In genomic region chr17:9016941-9017552, GRCh38 we compare ENCODE assay signal across 14 cellular contexts. TPM values are rescaled to one million over a fixed set of nuclear protein-coding genes. Genes with fewer than 3 reads are reported as not detected.
A peak's percentile ranks its signal among the peaks of the same experiment; 100 is the strongest.
DNase-seq lines count a peak whose midpoint lies in the region; ATAC-seq and TF ChIP-seq lines count a peak whose summit lies in the region.
"Had no signal": no experiment of that assay in that cellular context is flagged by ENCODE, and none has a peak within 500 bp of the region (broad histone marks: within the 10 kb centered on the region; RNA-seq: fewer than 3 reads in every experiment).

No MANE protein-coding gene starts in this region.

- no peaks in the 10 kb centered on the region for H3K79me2 ChIP-seq in DND-41 (ENCODE audit: insufficient read depth, low read length)

- in situ Hi-C loops in KBM-7 (cut with MboI; ENCODE audit: low pct_unique_long_range_greater_than_20kb, low sequenced_read_pairs), result no loop called here

- H3K4me2 ChIP-seq in DND-41 (ENCODE audit: insufficient read depth, low read length), result no peak overlapping the region

- H3K36me3 ChIP-seq in DND-41 (ENCODE audit: insufficient read depth, low read length) (no peaks in the 10 kb centered on the region), left lung (no peaks in the 10 kb centered on the region)
- H3K36me3 ChIP-seq: SJCRH30 had no signal

- H3K4me1 ChIP-seq in DND-41 (ENCODE audit: insufficient read depth, low read length) (peaks cover 22% of the 10 kb centered on the region), left lung (peaks cover 4 to 18% of the 10 kb centered on the region in 2 donors)
- H3K4me1 ChIP-seq: SJCRH30 had no signal

- H3K27me3 ChIP-seq in DND-41 (ENCODE audit: insufficient read depth, low read length, poor library complexity) (no peaks in the 10 kb centered on the region), left lung (peaks cover 31 to 87% of the 10 kb centered on the region in 2 donors)
- H3K27me3 ChIP-seq: SJCRH30 had no signal

- DNase-seq in DND-41 (peak; percentile 27), KBM-7 (peak; percentile 84), SW480 (ENCODE audit: low spot score) (peak; percentile 52), left lung (no peak), T-helper 2 cell (no peak), KG1 (lab: John Stamatoyannopoulos, UW) (no peak)
- DNase-seq: activated T-cell treated with anti-CD3 and anti-CD28 coated beads, Interleukin-2, amount 50 U/mL, for 4 hours; IMR-90; NCI-H146; stimulated activated CD4-positive, alpha-beta T cell treated with anti-CD3 and anti-CD28 coated beads, Interleukin-4, amount 100 ng/mL, for 4 hours; T1000 had no signal

- intact Hi-C loops in left lung (cut with DNase I), result no loop called here

- no peak overlapping the region for H3K9ac ChIP-seq in DND-41 (ENCODE audit: low read depth, low read length)

- H3K9me3 ChIP-seq in DND-41 (ENCODE audit: insufficient read depth, low read length, severe bottlenecking), result no peaks in the 10 kb centered on the region
- no peaks in the 10 kb centered on the region for H3K9me3 ChIP-seq in left lung
- H3K9me3 ChIP-seq: SJCRH30 had no signal

- no peak overlapping the region for H2AFZ ChIP-seq in DND-41 (ENCODE audit: low read depth, low read length)

- H4K20me1 ChIP-seq in DND-41 (ENCODE audit: insufficient read depth, low read length), result no peaks in the 10 kb centered on the region

- no peak for ATAC-seq in DND-41 (ENCODE audit: insufficient read depth, low read depth)
- ATAC-seq in left lung, result peak; percentile 31
- ATAC-seq in GM21390 (IDR thresholded peaks at IDR 0.05; ENCODE audit: unreplicated experiment), result no peak
- no peak for ATAC-seq in GM19455 (IDR thresholded peaks at IDR 0.05; ENCODE audit: unreplicated experiment)
- ATAC-seq: activated T-cell treated with anti-CD3 and anti-CD28 coated beads, Interleukin-2, amount 50 U/mL, for 4 hours had no signal

- H3K27ac ChIP-seq in DND-41 (ENCODE audit: low read length) (no peak overlapping the region), left lung (no peak overlapping the region)
- H3K27ac ChIP-seq: SJCRH30 had no signal

- TF ChIP-seq CTCF in DND-41 (IDR thresholded peaks at IDR 0.05; ENCODE audit: borderline replicate concordance, extremely low read depth, low read length, poor library complexity, severe bottlenecking) (no peak), left lung (IDR thresholded peaks at IDR 0.05) (no peak)

- H3K4me3 ChIP-seq in DND-41 (ENCODE audit: low read depth in 1 of 2, low read length in 2 of 2) (no peak overlapping the region), left lung (no peak overlapping the region)
- H3K4me3 ChIP-seq: SJCRH30 had no signal

RNA-seq across cellular contexts. Expression of gene NTN1, which starts 4.3 kb away (rescaled TPM):
- 1 to 10 TPM; 2.0 to 4.9 TPM for total RNA-seq in left lung

RNA-seq across cellular contexts. Expression of gene PIK3R5, which starts 51.5 kb away (rescaled TPM):
- total RNA-seq in left lung, result 10 to 100 TPM; 19.4 to 84.8 TPM
- total RNA-seq: IMR-90, SJCRH30 had no signal

Comparison
In these comparisons a context has a peak if more than half of its experiments do, and no peak if none do; other contexts are left out.
1. DNase-seq: peak in DND-41 (single experiment), KBM-7 (single experiment) and SW480 (single experiment); none in left lung (0 of 2), T-helper 2 cell (0 of 5) and KG1 (single experiment).